8 cellular contexts compared by ENCODE assay signal in the genomic region with DNA sequence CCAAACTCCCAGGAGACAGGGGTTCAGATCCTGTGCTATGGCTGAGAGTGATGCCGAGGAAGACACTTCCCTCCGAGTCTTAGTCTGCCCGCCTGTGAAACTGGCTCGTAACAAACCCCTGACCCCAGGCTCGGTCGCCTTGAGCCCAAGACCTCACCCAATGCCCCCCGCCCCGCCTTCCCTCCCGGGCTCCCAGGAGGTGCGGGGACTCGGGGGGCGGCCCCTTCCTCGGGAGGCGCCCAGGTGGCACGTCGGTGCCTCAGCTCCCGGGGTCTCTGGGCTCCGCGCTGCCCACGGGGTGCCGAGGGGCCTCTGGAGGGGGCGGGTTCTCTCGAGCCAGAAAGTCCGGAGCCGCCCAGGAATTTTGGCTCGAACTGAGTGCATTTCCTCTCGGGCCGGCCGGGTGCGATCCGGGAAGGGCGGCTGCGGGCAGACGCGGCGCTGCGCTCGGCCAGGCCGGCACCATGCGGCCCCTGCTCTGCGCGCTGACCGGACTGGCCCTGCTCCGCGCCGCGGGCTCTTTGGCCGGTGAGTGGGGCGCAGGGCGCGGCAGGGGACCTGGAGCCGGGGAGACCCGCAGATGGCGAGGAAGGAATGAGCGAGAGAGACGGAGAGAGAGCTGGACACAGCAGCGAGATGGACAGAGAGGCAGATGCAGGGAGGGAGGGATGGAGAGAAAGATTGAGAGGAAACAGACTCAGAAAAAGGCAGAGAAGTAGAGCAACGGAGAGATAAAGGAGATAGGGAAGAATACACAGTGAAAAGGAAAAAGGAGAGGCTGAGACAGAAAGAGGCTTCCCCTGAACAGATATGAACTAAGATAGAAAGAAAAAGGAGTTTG. TPM values are rescaled to one million over a fixed set of nuclear protein-coding genes. Genes with fewer than 3 reads are reported as not detected.
DNase-seq lines count a peak whose midpoint lies in the region; ATAC-seq, FAIRE-seq and TF ChIP-seq lines count a peak whose summit lies in the region.

A gene with protein sequence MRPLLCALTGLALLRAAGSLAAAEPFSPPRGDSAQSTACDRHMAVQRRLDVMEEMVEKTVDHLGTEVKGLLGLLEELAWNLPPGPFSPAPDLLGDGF (plus strand): TSS at position 432 of the 841 bp plus-strand sequence. CDS start 33 bp downstream, at position 465.

- TF ChIP-seq CTCF in astrocyte (IDR thresholded peaks at IDR 0.05; ENCODE audit: insufficient read depth, low read depth, low read length) (no peak), prostate gland (IDR thresholded peaks at IDR 0.05) (no peak), GM10248 (IDR thresholded peaks at IDR 0.05; ENCODE audit: control extremely low read depth, extremely low read depth, low read depth, missing control alignments) (no peak)
- TF ChIP-seq CTCF in activated CD8-positive, alpha-beta T cell treated with anti-CD3 and anti-CD28 coated beads for 36 hours (IDR thresholded peaks at IDR 0.05): no peak

- peaks cover 13% of the 10 kb centered on the region for H3K27me3 Mint-ChIP-seq in astrocyte (ENCODE audit: low read depth, unreplicated experiment)
- H3K27me3 Mint-ChIP-seq in activated CD8-positive, alpha-beta T cell treated with anti-CD3 and anti-CD28 coated beads for 36 hours: peaks cover 22% of the 10 kb centered on the region

- H4K20me1 ChIP-seq in astrocyte (ENCODE audit: insufficient read depth, low read length): no peaks in the 10 kb centered on the region

- H3K4me1 Mint-ChIP-seq in astrocyte (ENCODE audit: low read depth, unreplicated experiment): peaks cover 7% of the 10 kb centered on the region
- H3K4me1 Mint-ChIP-seq in activated CD8-positive, alpha-beta T cell treated with anti-CD3 and anti-CD28 coated beads for 36 hours (ENCODE audit: low read depth): peaks cover 2% of the 10 kb centered on the region

- no peak for FAIRE-seq in astrocyte (lab: Jason Lieb, UNC)

- H3K27me3 ChIP-seq in astrocyte (ENCODE audit: insufficient read depth, low read length) (no peaks in the 10 kb centered on the region), prostate gland (replicated peaks; ENCODE audit: insufficient read depth) (no peaks in the 10 kb centered on the region)

- H3K9ac ChIP-seq in astrocyte (ENCODE audit: low read length): peak within 1 kb of the TSS; percentile 79

- no peaks in the 10 kb centered on the region for H3K9me3 ChIP-seq in astrocyte (ENCODE audit: insufficient read depth, low read depth, low read length)
- H3K9me3 ChIP-seq in prostate gland: no peaks in the 10 kb centered on the region

- no peak for ATAC-seq in activated CD8-positive, alpha-beta T cell treated with anti-CD3 and anti-CD28 coated beads for 36 hours

- H3K36me3 Mint-ChIP-seq in astrocyte (ENCODE audit: low read depth, unreplicated experiment): no peaks in the 10 kb centered on the region
- H3K36me3 Mint-ChIP-seq in activated CD8-positive, alpha-beta T cell treated with anti-CD3 and anti-CD28 coated beads for 36 hours (ENCODE audit: low read depth): no peaks in the 10 kb centered on the region

- no peak for TF ChIP-seq POLR2A in prostate gland (IDR thresholded peaks at IDR 0.05)

- 5% methylated on average over 33 of the region's 58 CpGs for WGBS in prostate gland

- H3K27ac Mint-ChIP-seq in astrocyte (ENCODE audit: unreplicated experiment): peak within 1 kb of the TSS; percentile 34
- no peak within 1 kb of the TSS for H3K27ac Mint-ChIP-seq in activated CD8-positive, alpha-beta T cell treated with anti-CD3 and anti-CD28 coated beads for 36 hours

- peak within 1 kb of the TSS; percentile 84 for H3K4me3 Mint-ChIP-seq in astrocyte (ENCODE audit: unreplicated experiment)
- no peak within 1 kb of the TSS for H3K4me3 Mint-ChIP-seq in activated CD8-positive, alpha-beta T cell treated with anti-CD3 and anti-CD28 coated beads for 36 hours

- H3K4me3 ChIP-seq in astrocyte (ENCODE audit: insufficient read depth, low read depth, low read length) (peak within 1 kb of the TSS; percentile 51), prostate gland (peak within 1 kb of the TSS; percentile 23 to 28)

- intact Hi-C loops in prostate gland (cut with DNase I): no loop called here
- intact Hi-C loops in activated CD8-positive, alpha-beta T cell treated with anti-CD3 and anti-CD28 coated beads for 36 hours (cut with micrococcal nuclease): loop anchor here (10.0 kb wide), 1 partner anchor 78 kb away; no protein-coding TSS in a partner anchor

- H3K36me3 ChIP-seq in astrocyte (ENCODE audit: insufficient read depth, low read length) (no peaks in the 10 kb centered on the region), prostate gland (no peaks in the 10 kb centered on the region)

- H3K79me2 ChIP-seq in astrocyte (ENCODE audit: insufficient read depth, low read length): no peaks in the 10 kb centered on the region

- POLR2A ChIA-PET in GM10248 (lab: Yijun Ruan, JAX): no interaction called here
- POLR2A ChIA-PET in activated CD8-positive, alpha-beta T cell treated with anti-CD3 and anti-CD28 coated beads for 36 hours (lab: Charles Lee): interaction anchor here (1.1 kb wide), 1 partner anchor 11 kb away, joined by 3 read pairs; no protein-coding TSS in a partner anchor

- H3K4me2 ChIP-seq in astrocyte (ENCODE audit: low read length): peak within 1 kb of the TSS; percentile 99

- peaks cover 12% of the 10 kb centered on the region for H3K4me1 ChIP-seq in astrocyte (ENCODE audit: insufficient read depth, low read length)
- H3K4me1 ChIP-seq in prostate gland (replicated peaks): no peaks in the 10 kb centered on the region

- H3K27ac ChIP-seq in astrocyte (ENCODE audit: low read depth, low read length) (no peak within 1 kb of the TSS), prostate gland (peak within 1 kb of the TSS in 1 of 2 donors; percentile 30)

- CTCF ChIA-PET in GM10248 (lab: Yijun Ruan, JAX): interaction anchor here (0.7 to 2.7 kb wide), 4 partner anchors 12 to 129 kb away, joined by 3 to 12 read pairs (median 3); no protein-coding TSS in a partner anchor
- CTCF ChIA-PET in activated CD8-positive, alpha-beta T cell treated with anti-CD3 and anti-CD28 coated beads for 36 hours (lab: Charles Lee): interaction anchor here (1.0 to 2.0 kb wide), 4 partner anchors 11 to 90 kb away, joined by 4 to 8 read pairs (median 6); no protein-coding TSS in a partner anchor

- H2AFZ ChIP-seq in astrocyte (ENCODE audit: low read depth, low read length): peak within 1 kb of the TSS; percentile 90

- no peaks in the 10 kb centered on the region for H3K9me3 Mint-ChIP-seq in astrocyte (ENCODE audit: unreplicated experiment)
- no peaks in the 10 kb centered on the region for H3K9me3 Mint-ChIP-seq in activated CD8-positive, alpha-beta T cell treated with anti-CD3 and anti-CD28 coated beads for 36 hours

- DNase-seq in EL (peak; percentile 51), astrocyte (ENCODE audit: low read depth) (no peak), hepatic stellate cell (ENCODE audit: low spot score) (peak; percentile 65), prostate gland (ENCODE audit: low spot score) (no peak), DMS153 treated with DMSO at 0.1 percent for 48 hours (lab: John Stamatoyannopoulos, UW; ENCODE audit: unreplicated experiment) (no peak), GM10248 (ENCODE audit: extremely low spot score) (no peak), NCI-H2029 (lab: John Stamatoyannopoulos, UW) (no peak)
- DNase-seq in activated CD8-positive, alpha-beta T cell treated with anti-CD3 and anti-CD28 coated beads for 36 hours: no peak

RNA-seq across cellular contexts. Expression of the gene that starts here (rescaled TPM):
- total RNA-seq in astrocyte (1.5 and 2.3 TPM in 2 replicates), prostate gland (10 to 100 TPM in 1 of 2 donors, 1 to 10 TPM in 1; 8.9 to 14.7 TPM)
- total RNA-seq in activated CD8-positive, alpha-beta T cell treated with anti-CD3 and anti-CD28 coated beads for 36 hours: not detected

Comparison
In these comparisons a context has a peak if more than half of its experiments do, and no peak if none do; other contexts are left out.
1. DNase-seq: peak in EL (single experiment) and hepatic stellate cell (single experiment); none in astrocyte (single experiment), prostate gland (single experiment), DMS153 treated with DMSO at 0.1 percent for 48 hours (single experiment), GM10248 (single experiment), NCI-H2029 (single experiment) and activated CD8-positive, alpha-beta T cell treated with anti-CD3 and anti-CD28 coated beads for 36 hours (single experiment).